ENCODE assay signal across 8 cellular contexts in the genomic region with DNA sequence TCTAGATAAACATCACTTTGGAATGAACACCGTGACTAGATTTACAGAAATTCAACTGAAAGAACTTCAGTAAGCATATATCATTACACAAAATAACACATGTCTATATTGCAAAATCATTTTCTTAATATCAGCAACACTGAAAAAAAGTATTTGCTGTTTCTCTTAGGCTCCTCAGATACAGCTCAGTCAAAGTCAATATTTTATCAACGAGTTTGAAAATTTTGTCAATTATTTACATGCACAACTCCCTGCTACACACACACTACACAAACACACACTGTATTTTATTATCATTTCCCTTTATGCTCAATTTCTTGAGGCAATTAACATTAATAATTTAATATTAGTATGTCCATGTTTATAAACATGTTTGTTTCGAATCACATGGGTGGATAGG. TPM values are rescaled to one million over a fixed set of nuclear protein-coding genes. Genes with fewer than 3 reads are reported as not detected.
"Had no signal": no experiment of that assay in that cellular context is flagged by ENCODE, and none has a peak within 500 bp of the region (broad histone marks: within the 10 kb centered on the region; RNA-seq: fewer than 3 reads in every experiment).

No MANE protein-coding gene starts in this region.

- H3K4me3 ChIP-seq: GM12878 had no signal

- FAIRE-seq: G401.6, GM12878, GM12891, GM12892, GM18507, GM19239 had no signal

- ATAC-seq: GM12878 had no signal

- DNase-seq: GDM1, GF-D8 had no signal

RNA-seq across cellular contexts. Expression of gene PZP, which starts 3.8 kb away (rescaled TPM):
- total RNA-seq: GM12878 had no signal
- polyA plus RNA-seq: GM12878 had no signal
